ENCODE assay signal across 8 cellular contexts in genomic region chr17:16215002-16215272, GRCh38. TPM values are rescaled to one million over a fixed set of nuclear protein-coding genes. Genes with fewer than 3 reads are reported as not detected.
DNase-seq lines count a peak whose midpoint lies in the region; TF ChIP-seq lines count a peak whose summit lies in the region.

No MANE protein-coding gene starts in this region.

- peaks cover 8% of the 10 kb centered on the region for H3K4me1 ChIP-seq in ovary (ENCODE audit: insufficient read depth)

- CTCF ChIA-PET in HEK293T (lab: Yijun Ruan, JAX): interaction anchor here (0.6 to 1.0 kb wide), 2 partner anchors 71 to 132 kb away, joined by 3 read pairs; no protein-coding TSS in a partner anchor

- TF ChIP-seq POLR2A in ovary (IDR thresholded peaks at IDR 0.05): no peak

- H3K4me3 Mint-ChIP-seq in activated T-helper 1 cell treated with anti-CD3 and anti-CD28 coated beads, Interleukin-12 subunit alpha, Interleukin-12 subunit beta, Interleukin-2, Interleukin-4 antibody, amounts not matched to agents 30 ng/mL and 10 ng/mL and 1 ng/mL, durations not matched to agents 14 hours and 24 hours and 36 hours: peak overlapping the region; percentile 96

- H3K4me3 ChIP-seq in MG63 (peak overlapping the region; percentile 81), ovary (peak overlapping the region; percentile 85)

- no peak for TF ChIP-seq EP300 in ovary (IDR thresholded peaks at IDR 0.05)

- 0 to 1% (median 0%) methylated on average over 18 to 27 of the region's 27 CpGs for WGBS in ovary, 3 donors

- peak overlapping the region; percentile 61 for H3K27ac Mint-ChIP-seq in activated T-helper 1 cell treated with anti-CD3 and anti-CD28 coated beads, Interleukin-12 subunit alpha, Interleukin-12 subunit beta, Interleukin-2, Interleukin-4 antibody, amounts not matched to agents 30 ng/mL and 10 ng/mL and 1 ng/mL, durations not matched to agents 14 hours and 24 hours and 36 hours

- H3K4me1 Mint-ChIP-seq in activated T-helper 1 cell treated with anti-CD3 and anti-CD28 coated beads, Interleukin-12 subunit alpha, Interleukin-12 subunit beta, Interleukin-2, Interleukin-4 antibody, amounts not matched to agents 30 ng/mL and 10 ng/mL and 1 ng/mL, durations not matched to agents 14 hours and 24 hours and 36 hours (ENCODE audit: low read depth): peaks cover 27% of the 10 kb centered on the region

- POLR2A ChIA-PET in HEK293T (lab: Yijun Ruan, JAX): interaction anchor here (0.5 to 5.7 kb wide), 32 partner anchors 9 to 222 kb away, joined by 3 to 86 read pairs (median 5); partner anchors contain the start of genes CENPV, TTC19, UBB and ZSWIM7

- H3K36me3 ChIP-seq in MG63: peaks cover 2% of the 10 kb centered on the region; the same call in 1 of the 2 replicates
- H3K36me3 ChIP-seq in ovary: no peaks in the 10 kb centered on the region

- no peaks in the 10 kb centered on the region for H3K27me3 ChIP-seq in MG63
- no peaks in the 10 kb centered on the region for H3K27me3 ChIP-seq in ovary

- H3K9me3 Mint-ChIP-seq in activated T-helper 1 cell treated with anti-CD3 and anti-CD28 coated beads, Interleukin-12 subunit alpha, Interleukin-12 subunit beta, Interleukin-2, Interleukin-4 antibody, amounts not matched to agents 30 ng/mL and 10 ng/mL and 1 ng/mL, durations not matched to agents 14 hours and 24 hours and 36 hours: no peaks in the 10 kb centered on the region

- TF ChIP-seq CTCF in ovary (IDR thresholded peaks at IDR 0.05): no peak

- intact Hi-C loops in activated T-helper 1 cell treated with anti-CD3 and anti-CD28 coated beads, Interleukin-12 subunit alpha, Interleukin-12 subunit beta, Interleukin-2, Interleukin-4 antibody, amounts not matched to agents 30 ng/mL and 10 ng/mL and 1 ng/mL, durations not matched to agents 14 hours and 24 hours and 36 hours (cut with micrococcal nuclease): loop anchor here (1.0 to 10.0 kb wide), 6 partner anchors 48 to 322 kb away; partner anchors contain the start of gene CENPV
- intact Hi-C loops in ovary (cut with DNase I): loop anchor here in 2 of 4 donors (1.0 to 10.0 kb wide), 3 partner anchors 71 to 210 kb away; no protein-coding TSS in a partner anchor

- DNase-seq in NCI-H2081 (lab: John Stamatoyannopoulos, UW) (peak; percentile 9 to 40), NCI-H2081 treated with DMSO at 0.1 percent for 48 hours (lab: John Stamatoyannopoulos, UW) (no peak), HEK293T (ENCODE audit: extremely low spot score) (peak; percentile 43), MG63 (peak; percentile 41), glomerular visceral epithelial cell (ENCODE audit: extremely low spot score) (peak; percentile 51), ovary (no peak), NCI-H1048 (lab: John Stamatoyannopoulos, UW) (no peak)
- peak; percentile 26 for DNase-seq in activated T-helper 1 cell treated with anti-CD3 and anti-CD28 coated beads, Interleukin-12 subunit alpha, Interleukin-12 subunit beta, Interleukin-2, Interleukin-4 antibody, amounts not matched to agents 30 ng/mL and 10 ng/mL and 1 ng/mL, durations not matched to agents 14 hours and 24 hours and 36 hours (ENCODE audit: low spot score)

- H3K9me3 ChIP-seq in MG63: no peaks in the 10 kb centered on the region
- H3K9me3 ChIP-seq in ovary: no peaks in the 10 kb centered on the region

- H3K36me3 Mint-ChIP-seq in activated T-helper 1 cell treated with anti-CD3 and anti-CD28 coated beads, Interleukin-12 subunit alpha, Interleukin-12 subunit beta, Interleukin-2, Interleukin-4 antibody, amounts not matched to agents 30 ng/mL and 10 ng/mL and 1 ng/mL, durations not matched to agents 14 hours and 24 hours and 36 hours (ENCODE audit: low read depth): peaks cover 3% of the 10 kb centered on the region

- no peaks in the 10 kb centered on the region for H3K27me3 Mint-ChIP-seq in activated T-helper 1 cell treated with anti-CD3 and anti-CD28 coated beads, Interleukin-12 subunit alpha, Interleukin-12 subunit beta, Interleukin-2, Interleukin-4 antibody, amounts not matched to agents 30 ng/mL and 10 ng/mL and 1 ng/mL, durations not matched to agents 14 hours and 24 hours and 36 hours (ENCODE audit: insufficient read depth)

- peak overlapping the region; percentile 92 to 98 for H3K27ac ChIP-seq in ovary

TF ChIP-seq in HEK293T, 16 proteins besides CTCF, POLR2A, EP300 and RAD21:
- TF ChIP-seq ELF4 (IDR thresholded peaks at IDR 0.05): no peak
- TF ChIP-seq FOXM1 (IDR thresholded peaks at IDR 0.05; ENCODE audit: borderline replicate concordance): no peak
- no peak for TF ChIP-seq HDGF (IDR thresholded peaks at IDR 0.05; ENCODE audit: borderline replicate concordance)
- no peak for TF ChIP-seq BHLHE40 (IDR thresholded peaks at IDR 0.05; ENCODE audit: borderline replicate concordance)
- no peak for TF ChIP-seq L3MBTL2 (conservative IDR thresholded peaks at IDR 0.05)
- TF ChIP-seq LEF1 (IDR thresholded peaks at IDR 0.05; ENCODE audit: borderline replicate concordance): no peak
- TF ChIP-seq SUZ12 (IDR thresholded peaks at IDR 0.05): no peak
- TF ChIP-seq TARDBP (IDR thresholded peaks at IDR 0.05): no peak
- TF ChIP-seq PKNOX1 (IDR thresholded peaks at IDR 0.05): no peak
- no peak for TF ChIP-seq CTBP1 (IDR thresholded peaks at IDR 0.05; ENCODE audit: borderline replicate concordance)
- no peak for TF ChIP-seq FOXA1 (IDR thresholded peaks at IDR 0.05)
- no peak for TF ChIP-seq FOXK2 (IDR thresholded peaks at IDR 0.05)
- TF ChIP-seq ARNT (IDR thresholded peaks at IDR 0.05): no peak
- no peak for TF ChIP-seq SP1 (IDR thresholded peaks at IDR 0.05)

RNA-seq across cellular contexts. Expression of gene NCOR1, which starts 0.4 kb away (rescaled TPM):
- total RNA-seq in MG63 (2014; rRNA removed; shearing (Covaris generic); ENCODE audit: low replicate concordance): 19.8 and 41.6 TPM in 2 replicates
- total RNA-seq in activated T-helper 1 cell treated with anti-CD3 and anti-CD28 coated beads, Interleukin-12 subunit alpha, Interleukin-12 subunit beta, Interleukin-2, Interleukin-4 antibody, amounts not matched to agents 30 ng/mL and 10 ng/mL and 1 ng/mL, durations not matched to agents 14 hours and 24 hours and 36 hours: 123 and 131 TPM in 2 replicates
- total RNA-seq in ovary: 100 to 1,000 TPM in 6 of 7 donors, 10 to 100 TPM in 1; 93.6 to 142 (median 117) TPM
- polyA plus RNA-seq in ovary: 10 to 100 TPM; 32.4 to 74.1 TPM

RNA-seq across cellular contexts. Expression of gene PIGL, which starts 2.1 kb away (rescaled TPM):
- 5.7 and 19.0 TPM in 2 replicates for total RNA-seq in MG63 (2014; rRNA removed; shearing (Covaris generic); ENCODE audit: low replicate concordance)
- total RNA-seq in activated T-helper 1 cell treated with anti-CD3 and anti-CD28 coated beads, Interleukin-12 subunit alpha, Interleukin-12 subunit beta, Interleukin-2, Interleukin-4 antibody, amounts not matched to agents 30 ng/mL and 10 ng/mL and 1 ng/mL, durations not matched to agents 14 hours and 24 hours and 36 hours: 45.7 and 46.1 TPM in 2 replicates
- 10 to 100 TPM; 26.4 to 45.2 (median 36.6) TPM for total RNA-seq in ovary
- polyA plus RNA-seq in ovary: 10 to 100 TPM; 16.1 to 18.2 TPM

Comparison
In these comparisons a context has a peak if more than half of its experiments do, and no peak if none do; other contexts are left out.
1. DNase-seq: peak in NCI-H2081 (2 of 2), HEK293T (single experiment), MG63 (single experiment), activated T-helper 1 cell treated with anti-CD3 and anti-CD28 coated beads, Interleukin-12 subunit alpha, Interleukin-12 subunit beta, Interleukin-2, Interleukin-4 antibody, amounts not matched to agents 30 ng/mL and 10 ng/mL and 1 ng/mL, durations not matched to agents 14 hours and 24 hours and 36 hours (single experiment) and glomerular visceral epithelial cell (single experiment); none in NCI-H2081 treated with DMSO at 0.1 percent for 48 hours (single experiment), ovary (0 of 5) and NCI-H1048 (single experiment).